Comparison of ENCODE assay signal across 1 cellular context in the genomic region with DNA sequence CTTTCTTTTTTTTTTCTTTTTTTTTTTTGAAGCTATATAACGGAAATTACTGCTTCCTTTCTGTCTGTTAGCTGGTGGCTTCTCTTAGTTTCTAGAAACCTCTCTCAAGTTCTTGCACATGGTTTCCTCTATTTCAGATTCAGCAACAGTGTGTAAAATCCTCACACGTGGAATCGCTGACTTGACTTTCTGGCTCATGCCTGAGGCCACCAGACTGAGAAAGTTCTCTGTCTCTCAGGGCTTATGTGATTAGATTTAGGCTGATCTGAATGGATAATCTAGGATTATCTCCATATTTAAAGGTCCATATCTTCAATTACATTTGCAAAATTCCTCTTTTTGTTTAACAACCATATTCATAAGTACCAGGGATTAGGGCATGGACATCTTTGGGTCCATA.
TF ChIP-seq lines count a peak whose summit lies in the region.

No MANE protein-coding gene starts in this region.

TF ChIP-seq in HepG2, 621 proteins besides CTCF, POLR2A, EP300 and RAD21:
- 0 out of 2 replicates have a peak, but pooled peaks have one; percentile 31 for TF ChIP-seq MAFF (IDR thresholded peaks at IDR 0.05; ENCODE audit: low read depth, low read length)
- no peak for TF ChIP-seq WIZ (CRISPR knock-in tag; IDR thresholded peaks at IDR 0.05)
- peak in 1 of 2 experiments; percentile 29; a peak in 1 of 4 replicates for TF ChIP-seq MAFK (conservative IDR thresholded peaks at IDR 0.05 in 1 of 2, IDR thresholded peaks at IDR 0.05 in 1 of 2; ENCODE audit: low read length in 2 of 2)
